In the genomic region with DNA sequence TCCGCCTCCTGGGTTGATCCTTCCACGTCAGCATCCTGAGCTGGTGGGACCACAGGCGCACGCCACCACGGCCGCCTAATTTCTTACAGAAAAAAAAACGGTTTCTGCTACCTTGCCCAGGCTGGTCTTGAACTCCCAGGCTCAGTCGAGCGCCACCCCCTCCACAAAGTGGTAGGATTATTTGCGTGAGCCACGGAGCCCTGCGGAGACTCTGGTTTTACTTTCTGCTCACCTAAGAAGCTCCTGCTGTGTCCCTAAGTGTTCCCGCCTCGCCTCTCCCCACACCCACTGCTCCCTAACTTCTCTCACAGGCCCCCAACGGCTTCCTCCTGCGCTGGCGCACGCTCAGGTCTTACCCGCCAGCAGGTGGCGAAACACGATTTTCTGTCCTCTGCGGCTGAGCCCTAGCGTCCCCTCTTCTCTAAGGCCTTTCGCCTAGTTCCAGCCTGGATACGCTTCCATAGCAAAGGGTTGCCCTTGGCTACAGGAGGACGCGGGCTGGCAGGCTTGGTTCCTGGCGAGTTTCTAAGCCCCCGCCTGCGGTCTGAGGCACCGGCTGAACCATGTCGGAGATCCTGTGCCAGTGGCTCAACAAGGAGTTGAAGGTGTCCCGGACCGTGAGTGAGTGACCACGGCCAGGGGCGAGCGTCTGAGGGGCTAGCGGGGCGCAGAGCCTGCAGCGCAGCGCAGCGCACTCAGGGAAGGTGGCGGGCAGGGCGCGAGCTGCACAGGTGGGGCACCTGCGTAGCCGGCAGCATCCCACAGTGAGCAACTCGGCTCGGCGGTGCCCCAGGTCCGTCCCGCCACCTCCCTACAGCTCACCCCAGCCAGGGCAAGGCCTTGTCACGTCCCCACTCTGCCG, we compare ENCODE assay signal across 8 cellular contexts. TPM values are rescaled to one million over a fixed set of nuclear protein-coding genes. Genes with fewer than 3 reads are reported as not detected.
DNase-seq lines count a peak whose midpoint lies in the region; ATAC-seq and TF ChIP-seq lines count a peak whose summit lies in the region.

A gene with protein sequence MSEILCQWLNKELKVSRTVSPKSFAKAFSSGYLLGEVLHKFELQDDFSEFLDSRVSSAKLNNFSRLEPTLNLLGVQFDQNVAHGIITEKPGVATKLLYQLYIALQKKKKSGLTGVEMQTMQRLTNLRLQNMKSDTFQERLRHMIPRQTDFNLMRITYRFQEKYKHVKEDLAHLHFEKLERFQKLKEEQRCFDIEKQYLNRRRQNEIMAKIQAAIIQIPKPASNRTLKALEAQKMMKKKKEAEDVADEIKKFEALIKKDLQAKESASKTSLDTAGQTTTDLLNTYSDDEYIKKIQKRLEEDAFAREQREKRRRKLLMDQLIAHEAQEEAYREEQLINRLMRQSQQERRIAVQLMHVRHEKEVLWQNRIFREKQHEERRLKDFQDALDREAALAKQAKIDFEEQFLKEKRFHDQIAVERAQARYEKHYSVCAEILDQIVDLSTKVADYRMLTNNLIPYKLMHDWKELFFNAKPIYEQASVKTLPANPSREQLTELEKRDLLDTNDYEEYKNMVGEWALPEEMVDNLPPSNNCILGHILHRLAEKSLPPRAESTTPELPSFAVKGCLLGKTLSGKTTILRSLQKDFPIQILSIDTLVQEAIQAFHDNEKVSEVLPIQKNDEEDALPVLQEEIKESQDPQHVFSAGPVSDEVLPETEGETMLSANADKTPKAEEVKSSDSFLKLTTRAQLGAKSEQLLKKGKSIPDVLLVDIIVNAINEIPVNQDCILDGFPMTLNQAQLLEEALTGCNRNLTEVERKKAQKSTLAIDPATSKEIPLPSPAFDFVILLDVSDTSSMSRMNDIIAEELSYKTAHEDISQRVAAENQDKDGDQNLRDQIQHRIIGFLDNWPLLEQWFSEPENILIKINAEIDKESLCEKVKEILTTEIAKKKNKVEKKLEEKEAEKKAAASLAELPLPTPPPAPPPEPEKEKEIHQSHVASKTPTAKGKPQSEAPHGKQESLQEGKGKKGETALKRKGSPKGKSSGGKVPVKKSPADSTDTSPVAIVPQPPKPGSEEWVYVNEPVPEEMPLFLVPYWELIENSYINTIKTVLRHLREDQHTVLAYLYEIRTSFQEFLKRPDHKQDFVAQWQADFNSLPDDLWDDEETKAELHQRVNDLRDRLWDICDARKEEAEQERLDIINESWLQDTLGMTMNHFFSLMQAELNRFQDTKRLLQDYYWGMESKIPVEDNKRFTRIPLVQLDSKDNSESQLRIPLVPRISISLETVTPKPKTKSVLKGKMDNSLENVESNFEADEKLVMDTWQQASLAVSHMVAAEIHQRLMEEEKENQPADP (N-terminal part only) (plus strand): TSS at position 429 of the 862 bp plus-strand sequence. CDS start 135 bp downstream, at position 564.

- no peaks in the 10 kb centered on the region for H3K79me2 ChIP-seq in Loucy (ENCODE audit: insufficient read depth, low read length)

- H3K4me1 ChIP-seq in Caco-2: no peaks in the 10 kb centered on the region
- H3K4me1 ChIP-seq in Loucy (ENCODE audit: insufficient read depth, low read length, poor library complexity, severe bottlenecking): no peaks in the 10 kb centered on the region
- no peaks in the 10 kb centered on the region for H3K4me1 ChIP-seq in right cardiac atrium (ENCODE audit: control insufficient read depth, insufficient read depth, low read length)
- H3K4me1 ChIP-seq in prostate gland (replicated peaks): no peaks in the 10 kb centered on the region

- H3K36me3 Mint-ChIP-seq in Caco-2 (ENCODE audit: insufficient read depth, unreplicated experiment): no peaks in the 10 kb centered on the region
- H3K36me3 Mint-ChIP-seq in T-helper 17 cell (ENCODE audit: low read depth): peaks cover 2% of the 10 kb centered on the region

- peak within 1 kb of the TSS; percentile 82 for H3K4me3 Mint-ChIP-seq in Caco-2 (ENCODE audit: unreplicated experiment)
- peak within 1 kb of the TSS; percentile 84 for H3K4me3 Mint-ChIP-seq in T-helper 17 cell

- peak within 1 kb of the TSS; percentile 66 for H3K4me3 ChIP-seq in Caco-2 (ENCODE audit: low read depth, low read length)
- peak within 1 kb of the TSS; percentile 73 for H3K4me3 ChIP-seq in Loucy (ENCODE audit: low read length, poor library complexity, severe bottlenecking)
- peak within 1 kb of the TSS; percentile 63 for H3K4me3 ChIP-seq in right cardiac atrium (ENCODE audit: low read length)
- peak within 1 kb of the TSS; percentile 48 to 64 for H3K4me3 ChIP-seq in prostate gland

- H3K27me3 Mint-ChIP-seq in Caco-2 (ENCODE audit: insufficient read depth, unreplicated experiment) (peaks cover 3% of the 10 kb centered on the region), T-helper 17 cell (no peaks in the 10 kb centered on the region)

- TF ChIP-seq CTCF in Caco-2 (IDR thresholded peaks at IDR 0.05; ENCODE audit: insufficient read depth in 1 of 2, low read depth in 1 of 2, low read length in 1 of 2, severe bottlenecking in 1 of 2, unreplicated experiment in 1 of 2): peak; percentile 86 to 91
- peak; percentile 49 for TF ChIP-seq CTCF in Loucy (conservative IDR thresholded peaks at IDR 0.05; ENCODE audit: low read length)
- TF ChIP-seq CTCF in prostate gland (IDR thresholded peaks at IDR 0.05): peak; percentile 45 to 75 (median 64)

- peak; percentile 92 for ATAC-seq in GM21576 (IDR thresholded peaks at IDR 0.05; ENCODE audit: unreplicated experiment)
- ATAC-seq in T-helper 17 cell: peak; percentile 90
- peak; percentile 99 to 100 for ATAC-seq in right cardiac atrium

- intact Hi-C loops in Caco-2 (cut with micrococcal nuclease; ENCODE audit: unreplicated experiment) (loop anchor here (1.0 kb wide), 1 partner anchor 309 kb away; no protein-coding TSS in a partner anchor), right cardiac atrium (cut with DNase I) (loop anchor here in 3 of 4 donors (2.0 to 5.0 kb wide), 2 partner anchors 309 to 310 kb away; no protein-coding TSS in a partner anchor), prostate gland (cut with DNase I) (loop anchor here (2.0 kb wide), 1 partner anchor 309 kb away; no protein-coding TSS in a partner anchor)

- H3K27ac Mint-ChIP-seq in Caco-2 (ENCODE audit: unreplicated experiment) (peak within 1 kb of the TSS; percentile 74), T-helper 17 cell (peak within 1 kb of the TSS; percentile 86)

- CTCF ChIA-PET in Caco-2 (lab: Charles Lee): no interaction called here

- H2AFZ ChIP-seq in Loucy (ENCODE audit: low read length): peak within 1 kb of the TSS; percentile 91

- BruUV-seq in Caco-2 (replicated peaks; lab: Mats Ljungman, UMichigan): no TSS peak

- TF ChIP-seq POLR2A in prostate gland (IDR thresholded peaks at IDR 0.05): no peak

- POLR2A ChIA-PET in Caco-2 (lab: Charles Lee): no interaction called here

- no peak within 1 kb of the TSS for H3K9ac ChIP-seq in Loucy (ENCODE audit: low read depth, low read length, poor library complexity, severe bottlenecking)

- H3K9me3 ChIP-seq in Caco-2 (no peaks in the 10 kb centered on the region; the same call in 1 of the 2 replicates), Loucy (ENCODE audit: insufficient read depth, low read depth, low read length) (no peaks in the 10 kb centered on the region), T-helper 17 cell (ENCODE audit: control insufficient read depth, low read length, poor library complexity, severe bottlenecking) (no peaks in the 10 kb centered on the region), right cardiac atrium (ENCODE audit: control insufficient read depth, low read length) (no peaks in the 10 kb centered on the region), prostate gland (no peaks in the 10 kb centered on the region)

- H3K27ac ChIP-seq in right cardiac atrium (ENCODE audit: low read length): no peak within 1 kb of the TSS
- H3K27ac ChIP-seq in prostate gland: peak within 1 kb of the TSS; percentile 12 to 16

- H3K4me1 Mint-ChIP-seq in Caco-2 (ENCODE audit: low read depth, unreplicated experiment): no peaks in the 10 kb centered on the region
- peaks cover 30% of the 10 kb centered on the region for H3K4me1 Mint-ChIP-seq in T-helper 17 cell

- no peaks in the 10 kb centered on the region for H4K20me1 ChIP-seq in Loucy (ENCODE audit: insufficient read depth, low read length, poor library complexity, severe bottlenecking)

- peak within 1 kb of the TSS; percentile 45 for H3K4me2 ChIP-seq in Loucy (ENCODE audit: low read depth, low read length, poor library complexity, severe bottlenecking)

- H3K27me3 ChIP-seq in Caco-2 (replicated peaks; ENCODE audit: control insufficient read depth, insufficient read depth, low read length) (no peaks in the 10 kb centered on the region), Loucy (ENCODE audit: insufficient read depth, low read length, poor library complexity, severe bottlenecking) (no peaks in the 10 kb centered on the region), right cardiac atrium (ENCODE audit: control insufficient read depth, insufficient read depth) (no peaks in the 10 kb centered on the region), prostate gland (replicated peaks; ENCODE audit: insufficient read depth) (no peaks in the 10 kb centered on the region)

- H3K9me3 Mint-ChIP-seq in Caco-2 (ENCODE audit: unreplicated experiment): peaks cover 17% of the 10 kb centered on the region

- H3K36me3 ChIP-seq in Caco-2 (ENCODE audit: control insufficient read depth, insufficient read depth, low read length): no peaks in the 10 kb centered on the region
- H3K36me3 ChIP-seq in Loucy (ENCODE audit: insufficient read depth, low read length): no peaks in the 10 kb centered on the region
- no peaks in the 10 kb centered on the region for H3K36me3 ChIP-seq in prostate gland

- WGBS in right cardiac atrium: 4% methylated on average over 54 of the region's 54 CpGs
- 4% methylated on average over 53 of the region's 54 CpGs for WGBS in prostate gland

- DNase-seq in Caco-2: peak; percentile 85 to 89
- DNase-seq in T-helper 17 cell: peak; percentile 52 to 64 (median 56)
- DNase-seq in anterior cingulate cortex (lab: John Stamatoyannopoulos, UW): peak; percentile 9 to 89 (median 68)
- DNase-seq in right cardiac atrium: peak; percentile 87 to 93 (median 92)
- DNase-seq in prostate gland (ENCODE audit: low spot score): peak; percentile 72
- peak; percentile 81 for DNase-seq in ureter (ENCODE audit: low spot score)

- no peaks in the 10 kb centered on the region for H3F3A ChIP-seq in Loucy (ENCODE audit: low read depth)

- no peaks in the 10 kb centered on the region for H3K9me2 ChIP-seq in Loucy (replicated peaks; ENCODE audit: low read depth, low read length)

RNA-seq across cellular contexts. Expression of the gene that starts here (rescaled TPM):
- total RNA-seq in Caco-2 (2022): 2.1 and 4.0 TPM in 2 replicates
- total RNA-seq in T-helper 17 cell: 1 to 10 TPM; 4.5 to 8.3 TPM
- 1 to 10 TPM; 1.6 to 4.5 (median 2.9) TPM for total RNA-seq in right cardiac atrium
- 1.7 TPM for polyA plus RNA-seq in right cardiac atrium
- 1 to 10 TPM; 2.4 to 7.9 TPM for total RNA-seq in prostate gland
- total RNA-seq in ureter: 12.9 TPM
